1 cellular context compared by ENCODE assay signal in the genomic region with DNA sequence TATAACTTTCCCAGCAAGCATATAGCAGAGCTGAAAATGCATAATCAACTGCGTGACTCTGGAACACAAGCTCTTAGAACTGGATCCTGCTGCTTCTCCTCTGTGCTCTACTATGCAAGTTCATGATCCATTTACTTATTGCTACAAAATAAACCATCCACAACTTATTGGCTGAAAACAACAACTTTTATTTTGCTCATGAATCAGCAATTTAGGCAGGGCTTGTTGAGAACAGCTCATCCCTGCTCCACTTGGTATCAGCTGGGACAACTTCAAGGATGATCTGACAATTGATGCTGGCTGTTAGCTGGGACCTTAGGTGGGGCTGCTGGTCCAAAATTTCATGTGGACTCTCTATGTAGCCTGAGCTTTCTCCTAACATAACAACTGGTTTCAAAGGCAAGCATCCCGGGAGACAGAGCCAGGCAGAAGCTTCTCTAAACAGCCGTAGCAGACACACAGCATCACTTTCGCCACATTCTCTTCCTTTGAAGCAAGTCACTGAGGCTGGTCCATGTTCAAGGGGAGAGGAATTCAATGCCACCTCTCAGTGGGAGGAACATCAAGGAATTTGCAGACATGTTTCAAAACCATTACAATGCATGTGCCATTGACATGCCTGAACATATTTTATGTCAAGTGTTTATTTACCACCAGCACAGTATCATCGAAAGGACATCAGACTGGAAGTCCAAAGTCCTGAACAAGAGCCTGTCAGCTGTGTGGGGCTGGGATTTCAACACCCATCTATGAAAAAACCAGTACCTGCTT.
A peak's percentile ranks its signal among the peaks of the same experiment; 100 is the strongest.
TF ChIP-seq lines count a peak whose summit lies in the region.

No MANE protein-coding gene starts in this region.

TF ChIP-seq in HepG2, 621 proteins besides CTCF, POLR2A, EP300 and RAD21 (continued from another document and continues in another):
- TF ChIP-seq ZNF816 (CRISPR knock-in tag; IDR thresholded peaks at IDR 0.05; ENCODE audit: borderline replicate concordance) = no peak
- peak; percentile 42; the same call in 1 of the 2 replicates for TF ChIP-seq TBX2 (CRISPR knock-in tag; IDR thresholded peaks at IDR 0.05; ENCODE audit: borderline replicate concordance)
- TF ChIP-seq FIP1L1 (IDR thresholded peaks at IDR 0.05; ENCODE audit: borderline replicate concordance, insufficient read depth, low read depth, low read length) = no peak
- no peak; the same call in 1 of the 2 replicates for TF ChIP-seq XBP1 (CRISPR knock-in tag; IDR thresholded peaks at IDR 0.05)
- TF ChIP-seq, protein P1, sequence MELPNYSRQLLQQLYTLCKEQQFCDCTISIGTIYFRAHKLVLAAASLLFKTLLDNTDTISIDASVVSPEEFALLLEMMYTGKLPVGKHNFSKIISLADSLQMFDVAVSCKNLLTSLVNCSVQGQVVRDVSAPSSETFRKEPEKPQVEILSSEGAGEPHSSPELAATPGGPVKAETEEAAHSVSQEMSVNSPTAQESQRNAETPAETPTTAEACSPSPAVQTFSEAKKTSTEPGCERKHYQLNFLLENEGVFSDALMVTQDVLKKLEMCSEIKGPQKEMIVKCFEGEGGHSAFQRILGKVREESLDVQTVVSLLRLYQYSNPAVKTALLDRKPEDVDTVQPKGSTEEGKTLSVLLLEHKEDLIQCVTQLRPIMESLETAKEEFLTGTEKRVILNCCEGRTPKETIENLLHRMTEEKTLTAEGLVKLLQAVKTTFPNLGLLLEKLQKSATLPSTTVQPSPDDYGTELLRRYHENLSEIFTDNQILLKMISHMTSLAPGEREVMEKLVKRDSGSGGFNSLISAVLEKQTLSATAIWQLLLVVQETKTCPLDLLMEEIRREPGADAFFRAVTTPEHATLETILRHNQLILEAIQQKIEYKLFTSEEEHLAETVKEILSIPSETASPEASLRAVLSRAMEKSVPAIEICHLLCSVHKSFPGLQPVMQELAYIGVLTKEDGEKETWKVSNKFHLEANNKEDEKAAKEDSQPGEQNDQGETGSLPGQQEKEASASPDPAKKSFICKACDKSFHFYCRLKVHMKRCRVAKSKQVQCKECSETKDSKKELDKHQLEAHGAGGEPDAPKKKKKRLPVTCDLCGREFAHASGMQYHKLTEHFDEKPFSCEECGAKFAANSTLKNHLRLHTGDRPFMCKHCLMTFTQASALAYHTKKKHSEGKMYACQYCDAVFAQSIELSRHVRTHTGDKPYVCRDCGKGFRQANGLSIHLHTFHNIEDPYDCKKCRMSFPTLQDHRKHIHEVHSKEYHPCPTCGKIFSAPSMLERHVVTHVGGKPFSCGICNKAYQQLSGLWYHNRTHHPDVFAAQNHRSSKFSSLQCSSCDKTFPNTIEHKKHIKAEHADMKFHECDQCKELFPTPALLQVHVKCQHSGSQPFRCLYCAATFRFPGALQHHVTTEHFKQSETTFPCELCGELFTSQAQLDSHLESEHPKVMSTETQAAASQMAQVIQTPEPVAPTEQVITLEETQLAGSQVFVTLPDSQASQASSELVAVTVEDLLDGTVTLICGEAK (IDR thresholded peaks at IDR 0.05) = no peak
- TF ChIP-seq, protein P1 (CRISPR knock-in tag; IDR thresholded peaks at IDR 0.05) = no peak
- TF ChIP-seq, protein P2, sequence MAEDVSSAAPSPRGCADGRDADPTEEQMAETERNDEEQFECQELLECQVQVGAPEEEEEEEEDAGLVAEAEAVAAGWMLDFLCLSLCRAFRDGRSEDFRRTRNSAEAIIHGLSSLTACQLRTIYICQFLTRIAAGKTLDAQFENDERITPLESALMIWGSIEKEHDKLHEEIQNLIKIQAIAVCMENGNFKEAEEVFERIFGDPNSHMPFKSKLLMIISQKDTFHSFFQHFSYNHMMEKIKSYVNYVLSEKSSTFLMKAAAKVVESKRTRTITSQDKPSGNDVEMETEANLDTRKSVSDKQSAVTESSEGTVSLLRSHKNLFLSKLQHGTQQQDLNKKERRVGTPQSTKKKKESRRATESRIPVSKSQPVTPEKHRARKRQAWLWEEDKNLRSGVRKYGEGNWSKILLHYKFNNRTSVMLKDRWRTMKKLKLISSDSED (CRISPR knock-in tag; IDR thresholded peaks at IDR 0.05) = no peak
- TF ChIP-seq, protein P3, sequence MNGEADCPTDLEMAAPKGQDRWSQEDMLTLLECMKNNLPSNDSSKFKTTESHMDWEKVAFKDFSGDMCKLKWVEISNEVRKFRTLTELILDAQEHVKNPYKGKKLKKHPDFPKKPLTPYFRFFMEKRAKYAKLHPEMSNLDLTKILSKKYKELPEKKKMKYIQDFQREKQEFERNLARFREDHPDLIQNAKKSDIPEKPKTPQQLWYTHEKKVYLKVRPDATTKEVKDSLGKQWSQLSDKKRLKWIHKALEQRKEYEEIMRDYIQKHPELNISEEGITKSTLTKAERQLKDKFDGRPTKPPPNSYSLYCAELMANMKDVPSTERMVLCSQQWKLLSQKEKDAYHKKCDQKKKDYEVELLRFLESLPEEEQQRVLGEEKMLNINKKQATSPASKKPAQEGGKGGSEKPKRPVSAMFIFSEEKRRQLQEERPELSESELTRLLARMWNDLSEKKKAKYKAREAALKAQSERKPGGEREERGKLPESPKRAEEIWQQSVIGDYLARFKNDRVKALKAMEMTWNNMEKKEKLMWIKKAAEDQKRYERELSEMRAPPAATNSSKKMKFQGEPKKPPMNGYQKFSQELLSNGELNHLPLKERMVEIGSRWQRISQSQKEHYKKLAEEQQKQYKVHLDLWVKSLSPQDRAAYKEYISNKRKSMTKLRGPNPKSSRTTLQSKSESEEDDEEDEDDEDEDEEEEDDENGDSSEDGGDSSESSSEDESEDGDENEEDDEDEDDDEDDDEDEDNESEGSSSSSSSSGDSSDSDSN (CRISPR knock-in tag; IDR thresholded peaks at IDR 0.05) = no peak
- TF ChIP-seq ZNF776 (CRISPR knock-in tag; IDR thresholded peaks at IDR 0.05) = no peak
- no peak for TF ChIP-seq CREB1 (IDR thresholded peaks at IDR 0.05)
- no peak; the same call in 1 of the 2 replicates for TF ChIP-seq CREB1 (CRISPR knock-in tag; IDR thresholded peaks at IDR 0.05)
- TF ChIP-seq REXO4 (CRISPR knock-in tag; IDR thresholded peaks at IDR 0.05; ENCODE audit: borderline replicate concordance) = no peak
- TF ChIP-seq, protein P4, sequence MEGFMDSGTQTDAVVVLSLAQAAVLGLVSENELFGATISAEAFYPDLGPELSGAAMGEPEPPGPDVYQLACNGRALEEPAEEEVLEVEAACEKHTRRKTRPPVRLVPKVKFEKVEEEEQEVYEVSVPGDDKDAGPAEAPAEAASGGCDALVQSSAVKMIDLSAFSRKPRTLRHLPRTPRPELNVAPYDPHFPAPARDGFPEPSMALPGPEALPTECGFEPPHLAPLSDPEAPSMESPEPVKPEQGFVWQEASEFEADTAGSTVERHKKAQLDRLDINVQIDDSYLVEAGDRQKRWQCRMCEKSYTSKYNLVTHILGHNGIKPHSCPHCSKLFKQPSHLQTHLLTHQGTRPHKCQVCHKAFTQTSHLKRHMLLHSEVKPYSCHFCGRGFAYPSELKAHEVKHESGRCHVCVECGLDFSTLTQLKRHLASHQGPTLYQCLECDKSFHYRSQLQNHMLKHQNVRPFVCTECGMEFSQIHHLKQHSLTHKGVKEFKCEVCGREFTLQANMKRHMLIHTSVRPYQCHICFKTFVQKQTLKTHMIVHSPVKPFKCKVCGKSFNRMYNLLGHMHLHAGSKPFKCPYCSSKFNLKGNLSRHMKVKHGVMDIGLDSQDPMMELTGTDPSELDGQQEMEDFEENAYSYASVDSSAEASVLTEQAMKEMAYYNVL (CRISPR knock-in tag; IDR thresholded peaks at IDR 0.05; ENCODE audit: borderline replicate concordance) = no peak
- TF ChIP-seq ZBTB1 (CRISPR knock-in tag; IDR thresholded peaks at IDR 0.05; ENCODE audit: borderline replicate concordance) = no peak
- no peak for TF ChIP-seq YEATS2 (CRISPR knock-in tag; IDR thresholded peaks at IDR 0.05; ENCODE audit: borderline replicate concordance)
- TF ChIP-seq, protein P5, sequence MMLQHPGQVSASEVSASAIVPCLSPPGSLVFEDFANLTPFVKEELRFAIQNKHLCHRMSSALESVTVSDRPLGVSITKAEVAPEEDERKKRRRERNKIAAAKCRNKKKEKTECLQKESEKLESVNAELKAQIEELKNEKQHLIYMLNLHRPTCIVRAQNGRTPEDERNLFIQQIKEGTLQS (CRISPR knock-in tag; IDR thresholded peaks at IDR 0.05) = no peak
- no peak for TF ChIP-seq SIN3B (IDR thresholded peaks at IDR 0.05; ENCODE audit: low read length)
- TF ChIP-seq ZKSCAN8 (CRISPR knock-in tag; IDR thresholded peaks at IDR 0.05; ENCODE audit: borderline replicate concordance) = no peak
- TF ChIP-seq, protein P6, sequence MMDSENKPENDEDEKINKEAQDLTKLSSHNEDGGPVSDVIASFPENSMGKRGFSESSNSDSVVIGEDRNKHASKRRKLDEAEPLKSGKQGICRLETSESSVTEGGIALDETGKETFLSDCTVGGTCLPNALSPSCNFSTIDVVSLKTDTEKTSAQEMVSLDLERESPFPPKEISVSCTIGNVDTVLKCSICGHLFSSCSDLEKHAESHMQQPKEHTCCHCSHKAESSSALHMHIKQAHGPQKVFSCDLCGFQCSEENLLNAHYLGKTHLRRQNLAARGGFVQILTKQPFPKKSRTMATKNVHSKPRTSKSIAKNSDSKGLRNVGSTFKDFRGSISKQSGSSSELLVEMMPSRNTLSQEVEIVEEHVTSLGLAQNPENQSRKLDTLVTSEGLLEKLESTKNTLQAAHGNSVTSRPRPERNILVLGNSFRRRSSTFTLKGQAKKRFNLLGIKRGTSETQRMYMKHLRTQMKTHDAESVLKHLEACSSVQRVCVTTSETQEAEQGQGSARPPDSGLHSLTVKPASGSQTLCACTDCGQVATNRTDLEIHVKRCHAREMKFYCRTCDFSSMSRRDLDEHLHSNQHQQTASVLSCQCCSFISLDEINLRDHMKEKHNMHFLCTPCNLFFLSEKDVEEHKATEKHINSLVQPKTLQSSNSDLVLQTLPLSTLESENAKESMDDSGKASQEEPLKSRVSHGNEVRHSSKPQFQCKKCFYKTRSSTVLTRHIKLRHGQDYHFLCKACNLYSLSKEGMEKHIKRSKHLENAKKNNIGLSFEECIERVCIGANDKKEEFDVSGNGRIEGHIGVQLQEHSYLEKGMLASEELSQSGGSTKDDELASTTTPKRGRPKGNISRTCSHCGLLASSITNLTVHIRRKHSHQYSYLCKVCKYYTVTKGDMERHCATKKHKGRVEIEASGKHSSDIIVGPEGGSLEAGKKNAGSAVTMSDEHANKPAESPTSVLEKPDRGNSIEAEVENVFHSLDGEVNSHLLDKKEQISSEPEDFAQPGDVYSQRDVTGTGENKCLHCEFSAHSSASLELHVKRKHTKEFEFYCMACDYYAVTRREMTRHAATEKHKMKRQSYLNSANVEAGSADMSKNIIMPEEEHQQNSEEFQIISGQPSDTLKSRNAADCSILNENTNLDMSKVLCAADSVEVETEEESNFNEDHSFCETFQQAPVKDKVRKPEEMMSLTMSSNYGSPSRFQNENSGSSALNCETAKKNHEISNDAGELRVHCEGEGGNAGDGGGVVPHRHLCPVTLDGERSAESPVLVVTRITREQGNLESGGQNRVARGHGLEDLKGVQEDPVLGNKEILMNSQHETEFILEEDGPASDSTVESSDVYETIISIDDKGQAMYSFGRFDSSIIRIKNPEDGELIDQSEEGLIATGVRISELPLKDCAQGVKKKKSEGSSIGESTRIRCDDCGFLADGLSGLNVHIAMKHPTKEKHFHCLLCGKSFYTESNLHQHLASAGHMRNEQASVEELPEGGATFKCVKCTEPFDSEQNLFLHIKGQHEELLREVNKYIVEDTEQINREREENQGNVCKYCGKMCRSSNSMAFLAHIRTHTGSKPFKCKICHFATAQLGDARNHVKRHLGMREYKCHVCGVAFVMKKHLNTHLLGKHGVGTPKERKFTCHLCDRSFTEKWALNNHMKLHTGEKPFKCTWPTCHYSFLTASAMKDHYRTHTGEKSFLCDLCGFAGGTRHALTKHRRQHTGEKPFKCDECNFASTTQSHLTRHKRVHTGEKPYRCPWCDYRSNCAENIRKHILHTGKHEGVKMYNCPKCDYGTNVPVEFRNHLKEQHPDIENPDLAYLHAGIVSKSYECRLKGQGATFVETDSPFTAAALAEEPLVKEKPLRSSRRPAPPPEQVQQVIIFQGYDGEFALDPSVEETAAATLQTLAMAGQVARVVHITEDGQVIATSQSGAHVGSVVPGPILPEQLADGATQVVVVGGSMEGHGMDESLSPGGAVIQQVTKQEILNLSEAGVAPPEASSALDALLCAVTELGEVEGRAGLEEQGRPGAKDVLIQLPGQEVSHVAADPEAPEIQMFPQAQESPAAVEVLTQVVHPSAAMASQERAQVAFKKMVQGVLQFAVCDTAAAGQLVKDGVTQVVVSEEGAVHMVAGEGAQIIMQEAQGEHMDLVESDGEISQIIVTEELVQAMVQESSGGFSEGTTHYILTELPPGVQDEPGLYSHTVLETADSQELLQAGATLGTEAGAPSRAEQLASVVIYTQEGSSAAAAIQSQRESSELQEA (CRISPR knock-in tag; IDR thresholded peaks at IDR 0.05; ENCODE audit: not compliant biosample characterization) = no peak
- TF ChIP-seq ZNF484 (CRISPR knock-in tag; IDR thresholded peaks at IDR 0.05; ENCODE audit: borderline replicate concordance, low read depth) = no peak
- no peak for TF ChIP-seq ZBTB38 (CRISPR knock-in tag; IDR thresholded peaks at IDR 0.05)
- no peak for TF ChIP-seq ZNF546 (CRISPR knock-in tag; conservative IDR thresholded peaks at IDR 0.05)
- no peak for TF ChIP-seq HNRNPUL1 (IDR thresholded peaks at IDR 0.05; ENCODE audit: low read depth, low read length)
- TF ChIP-seq KLF13 (CRISPR knock-in tag; IDR thresholded peaks at IDR 0.05) = no peak
- peak; percentile 85 for TF ChIP-seq FOXJ3 (CRISPR knock-in tag; IDR thresholded peaks at IDR 0.05; ENCODE audit: borderline replicate concordance)
- no peak for TF ChIP-seq ZSCAN21 (CRISPR knock-in tag; IDR thresholded peaks at IDR 0.05; ENCODE audit: borderline replicate concordance)
- peak; percentile 59; the same call in 1 of the 2 replicates for TF ChIP-seq MED1 (CRISPR knock-in tag; IDR thresholded peaks at IDR 0.05)
